Comparison of ENCODE assay signal across 23 cellular contexts in genomic region chr11:13429836-13430235, GRCh38.
"Had no signal": no experiment of that assay in that cellular context is flagged by ENCODE, and none has a peak within 500 bp of the region (broad histone marks: within the 10 kb centered on the region; RNA-seq: fewer than 3 reads in every experiment).

No MANE protein-coding gene starts in this region.

- DNase-seq: activated CD4-positive, alpha-beta T cell treated with anti-CD3 and anti-CD28 coated beads for 1 hour; activated CD4-positive, alpha-beta T cell treated with anti-CD3 and anti-CD28 coated beads, Interleukin-2, amount 50 U/mL, for 1 hour; activated CD8-positive, alpha-beta memory T cell treated with anti-CD3 and anti-CD28 coated beads for 24 hours; activated naive CD4-positive, alpha-beta T cell; activated T-cell treated with anti-CD3 and anti-CD28 coated beads, Interleukin-2, amount 50 U/mL, for 1 hour; anterior cingulate cortex; effector CD8-positive, alpha-beta T cell; heart left ventricle; hypothalamus; immature natural killer cell; left ventricle myocardium inferior; mesendoderm; natural killer cell; right lobe of liver; stimulated activated CD4-positive, alpha-beta T cell treated with anti-CD3 and anti-CD28 coated beads, Interleukin-2, amount 100 ng/mL, for 48 hours; stimulated activated naive CD8-positive, alpha-beta T cell treated with anti-CD3 and anti-CD28 coated beads, Interleukin-15, Interleukin-2, amounts not matched to agents 100 U/mL and 50 U/mL, for 24 hours; T-helper 2 cell; testis; transverse colon had no signal

- H3K36me3 ChIP-seq: gastroesophageal sphincter, heart left ventricle, right lobe of liver had no signal

- H3K4me3 ChIP-seq: gastroesophageal sphincter, heart left ventricle, left ventricle myocardium inferior, lung, neural progenitor cell, right lobe of liver, testis, transverse colon had no signal

- H3K27me3 ChIP-seq: gastroesophageal sphincter, heart left ventricle, neural progenitor cell, right lobe of liver, testis, transverse colon had no signal

- ATAC-seq: gastroesophageal sphincter; heart left ventricle; natural killer cell; right lobe of liver; stimulated activated naive CD8-positive, alpha-beta T cell treated with anti-CD3 and anti-CD28 coated beads, Interleukin-15, Interleukin-2, amounts not matched to agents 100 U/mL and 50 U/mL, for 24 hours; WTC11 had no signal
